1 cellular context compared by ENCODE assay signal in genomic region chr19:16607819-16608218, GRCh38.
TF ChIP-seq lines count a peak whose summit lies in the region.

No MANE protein-coding gene starts in this region.

TF ChIP-seq in SK-N-SH treated with all-trans-retinoic acid at 6 μM for 48 hours, 23 proteins besides CTCF, POLR2A, EP300 and RAD21:
- TF ChIP-seq, protein P1, sequence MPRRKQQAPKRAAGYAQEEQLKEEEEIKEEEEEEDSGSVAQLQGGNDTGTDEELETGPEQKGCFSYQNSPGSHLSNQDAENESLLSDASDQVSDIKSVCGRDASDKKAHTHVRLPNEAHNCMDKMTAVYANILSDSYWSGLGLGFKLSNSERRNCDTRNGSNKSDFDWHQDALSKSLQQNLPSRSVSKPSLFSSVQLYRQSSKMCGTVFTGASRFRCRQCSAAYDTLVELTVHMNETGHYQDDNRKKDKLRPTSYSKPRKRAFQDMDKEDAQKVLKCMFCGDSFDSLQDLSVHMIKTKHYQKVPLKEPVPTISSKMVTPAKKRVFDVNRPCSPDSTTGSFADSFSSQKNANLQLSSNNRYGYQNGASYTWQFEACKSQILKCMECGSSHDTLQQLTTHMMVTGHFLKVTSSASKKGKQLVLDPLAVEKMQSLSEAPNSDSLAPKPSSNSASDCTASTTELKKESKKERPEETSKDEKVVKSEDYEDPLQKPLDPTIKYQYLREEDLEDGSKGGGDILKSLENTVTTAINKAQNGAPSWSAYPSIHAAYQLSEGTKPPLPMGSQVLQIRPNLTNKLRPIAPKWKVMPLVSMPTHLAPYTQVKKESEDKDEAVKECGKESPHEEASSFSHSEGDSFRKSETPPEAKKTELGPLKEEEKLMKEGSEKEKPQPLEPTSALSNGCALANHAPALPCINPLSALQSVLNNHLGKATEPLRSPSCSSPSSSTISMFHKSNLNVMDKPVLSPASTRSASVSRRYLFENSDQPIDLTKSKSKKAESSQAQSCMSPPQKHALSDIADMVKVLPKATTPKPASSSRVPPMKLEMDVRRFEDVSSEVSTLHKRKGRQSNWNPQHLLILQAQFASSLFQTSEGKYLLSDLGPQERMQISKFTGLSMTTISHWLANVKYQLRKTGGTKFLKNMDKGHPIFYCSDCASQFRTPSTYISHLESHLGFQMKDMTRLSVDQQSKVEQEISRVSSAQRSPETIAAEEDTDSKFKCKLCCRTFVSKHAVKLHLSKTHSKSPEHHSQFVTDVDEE (CRISPR knock-in tag; IDR thresholded peaks at IDR 0.05): no peak
- no peak for TF ChIP-seq RARB (CRISPR knock-in tag; IDR thresholded peaks at IDR 0.05)
